Comparison of ENCODE assay signal across 18 cellular contexts in the genomic region with DNA sequence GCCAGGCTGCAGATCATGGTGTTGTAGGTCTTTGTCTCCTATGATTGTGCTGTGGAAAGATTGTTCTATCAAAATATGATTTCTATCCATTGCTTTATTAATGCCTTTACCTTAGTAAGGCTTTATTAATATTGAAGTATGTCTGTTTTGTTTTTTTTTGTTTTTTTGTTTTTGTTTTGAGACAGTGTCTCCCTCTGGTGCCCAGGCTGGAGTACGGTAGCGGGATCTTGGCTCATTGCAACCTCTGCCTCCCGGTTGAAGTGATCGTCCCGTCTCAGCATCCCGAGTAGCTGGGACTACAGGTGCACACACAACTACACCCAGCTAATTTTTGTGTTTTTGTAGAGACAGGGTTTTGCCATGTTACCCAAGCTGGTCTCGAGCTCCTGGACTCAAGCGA. TPM values are rescaled to one million over a fixed set of nuclear protein-coding genes. Genes with fewer than 3 reads are reported as not detected.
DNase-seq lines count a peak whose midpoint lies in the region; ATAC-seq, FAIRE-seq and TF ChIP-seq lines count a peak whose summit lies in the region.
"Had no signal": no experiment of that assay in that cellular context is flagged by ENCODE, and none has a peak within 500 bp of the region (broad histone marks: within the 10 kb centered on the region; RNA-seq: fewer than 3 reads in every experiment).

No MANE protein-coding gene starts in this region.

- peaks cover 2% of the 10 kb centered on the region for H3K36me3 ChIP-seq in BJ (ENCODE audit: control insufficient read depth, insufficient read depth, low read length)
- H3K36me3 ChIP-seq in HEK293 (ENCODE audit: control insufficient read depth in 2 of 2, insufficient read depth in 1 of 2, low read length in 2 of 2) = peaks cover 4 to 11% of the 10 kb centered on the region in 2 experiments; a peak in 2 of 3 replicates
- H3K36me3 ChIP-seq in K562 (ENCODE audit: control insufficient read depth, insufficient read depth, low read length) = peaks cover 2% of the 10 kb centered on the region; the same call in 2 of the 3 replicates

- H3K4me3 ChIP-seq in BJ (ENCODE audit: low read depth, low read length) (no peak overlapping the region), HEK293 (ENCODE audit: low read depth, low read length) (no peak overlapping the region), K562 (no peak overlapping the region)
- H3K4me3 ChIP-seq: SJSA1 had no signal

- no peaks in the 10 kb centered on the region for H3K27me3 Mint-ChIP-seq in natural killer cell treated with Interleukin-12 subunit alpha and Interleukin-12 subunit beta and Interleukin-15 and Interleukin-18, amount 100 ng/mL, for 72 hours
- H3K27me3 Mint-ChIP-seq: activated naive CD4-positive, alpha-beta T cell treated with anti-CD3 and anti-CD28 coated beads, Interleukin-2, amount 50 U/mL, for 24 hours; stimulated activated naive CD8-positive, alpha-beta T cell treated with anti-CD3 and anti-CD28 coated beads, Interleukin-15, Interleukin-2, amounts not matched to agents 100 ng/mL and 50 ng/mL, for 24 hours had no signal

- H3K4me2 ChIP-seq in K562 (ENCODE audit: insufficient read depth, low read length) = no peak overlapping the region

- H3K79me2 ChIP-seq in K562 (ENCODE audit: control insufficient read depth, insufficient read depth, low read length) = no peaks in the 10 kb centered on the region

- intact Hi-C loops in K562 (cut with micrococcal nuclease) = loop anchor here (2.0 kb wide), 1 partner anchor 55 kb away; no protein-coding TSS in a partner anchor
- intact Hi-C loops in left colon (cut with DNase I, micrococcal nuclease) = no loop called here

- peak; percentile 80 for FAIRE-seq in K562 (lab: Jason Lieb, UNC)
- FAIRE-seq: islet of Langerhans had no signal

- peak; percentile 58 for ATAC-seq in K562
- ATAC-seq in left colon = peak; percentile 65
- ATAC-seq in natural killer cell treated with Interleukin-12 subunit alpha and Interleukin-12 subunit beta and Interleukin-15 and Interleukin-18, amount 100 ng/mL, for 72 hours = no peak
- ATAC-seq in HG03039 (IDR thresholded peaks at IDR 0.05; ENCODE audit: unreplicated experiment) = no peak
- ATAC-seq: sciatic nerve had no signal

- TF ChIP-seq RAD21 in K562 (CRISPR knock-in tag; conservative IDR thresholded peaks at IDR 0.05 in 1 of 2, IDR thresholded peaks at IDR 0.05 in 1 of 2) = peak; percentile 43 to 56

- H2AFZ ChIP-seq in K562 (ENCODE audit: low read depth, low read length) = peak overlapping the region; percentile 38; the same call in 1 of the 2 replicates

- no peak overlapping the region for H3K27ac Mint-ChIP-seq in natural killer cell treated with Interleukin-12 subunit alpha and Interleukin-12 subunit beta and Interleukin-15 and Interleukin-18, amount 100 ng/mL, for 72 hours
- H3K27ac Mint-ChIP-seq: activated naive CD4-positive, alpha-beta T cell treated with anti-CD3 and anti-CD28 coated beads, Interleukin-2, amount 50 U/mL, for 24 hours; stimulated activated naive CD8-positive, alpha-beta T cell treated with anti-CD3 and anti-CD28 coated beads, Interleukin-15, Interleukin-2, amounts not matched to agents 100 ng/mL and 50 ng/mL, for 24 hours had no signal

- H3K27ac ChIP-seq in HEK293 (ENCODE audit: extremely low read depth, low read depth, low read length) = no peak overlapping the region
- no peak overlapping the region for H3K27ac ChIP-seq in K562 (ENCODE audit: extremely low read depth, low read depth, low read length)
- H3K27ac ChIP-seq: SJSA1 had no signal

- H3K4me1 ChIP-seq in HEK293 (ENCODE audit: control insufficient read depth, insufficient read depth, low read length) (no peaks in the 10 kb centered on the region), K562 (replicated peaks in 1 of 2; ENCODE audit: control insufficient read depth in 2 of 2, insufficient read depth in 2 of 2, low read length in 2 of 2) (peaks cover 0 to 16% of the 10 kb centered on the region in 2 experiments; a peak in 2 of 5 replicates)
- H3K4me1 ChIP-seq: SJSA1 had no signal

- 25% methylated on average over 8 of the region's 8 CpGs for WGBS in K562 (ENCODE audit: insufficient coverage, low coverage, missing lambda C conversion rate)

- TF ChIP-seq CTCF in BJ (IDR thresholded peaks at IDR 0.05; ENCODE audit: insufficient read depth, low read depth, low read length) (peak; percentile 26), HEK293 (tag by site-specific recombination; IDR thresholded peaks at IDR 0.05) (peak; percentile 53), K562 (IDR thresholded peaks at IDR 0.05 in 2 of 3, conservative IDR thresholded peaks at IDR 0.05 in 1 of 3; ENCODE audit: insufficient read depth in 2 of 3, low read depth in 1 of 3, low read length in 3 of 3) (peak; percentile 42 to 67 (median 57))

- TF ChIP-seq POLR2A in K562 (conservative IDR thresholded peaks at IDR 0.05) = no peak

- DNase-seq in BJ (ENCODE audit: low read depth) (no peak), K562 (ENCODE audit: extremely low read depth in 1 of 4, low spot score in 3 of 4) (peak in 1 of 4 experiments; percentile 33), left colon (no peak), NCI-H524 treated with DMSO at 0.1 percent for 48 hours (lab: John Stamatoyannopoulos, UW) (no peak)
- DNase-seq in natural killer cell treated with Interleukin-12 subunit alpha and Interleukin-12 subunit beta and Interleukin-15 and Interleukin-18, amount 100 ng/mL, for 72 hours (ENCODE audit: low spot score) = no peak
- no peak for DNase-seq in activated T-cell treated with anti-CD3 and anti-CD28 coated beads, Interleukin-2, amount 50 U/mL, for 48 hours
- DNase-seq: activated CD8-positive, alpha-beta memory T cell treated with anti-CD3 and anti-CD28 coated beads, Interleukin-2, amount 50 U/mL, for 4 hours; cerebellar nuclear complex; KBM-7; NCI-H146; NCI-H774 had no signal

- H3K9me3 ChIP-seq in HEK293 (ENCODE audit: control insufficient read depth, insufficient read depth, low read depth, low read length) (no peaks in the 10 kb centered on the region), K562 (replicated peaks; ENCODE audit: control insufficient read depth, insufficient read depth, low read depth, low read length) (no peaks in the 10 kb centered on the region)
- H3K9me3 ChIP-seq: SJSA1 had no signal

- H3K36me3 Mint-ChIP-seq in natural killer cell treated with Interleukin-12 subunit alpha and Interleukin-12 subunit beta and Interleukin-15 and Interleukin-18, amount 100 ng/mL, for 72 hours = no peaks in the 10 kb centered on the region

- CTCF ChIA-PET in BJ (lab: Yijun Ruan, JAX) (interaction anchor here (0.6 kb wide), 1 partner anchor 17 kb away, joined by 3 read pairs; no protein-coding TSS in a partner anchor), HEK293 (lab: Yijun Ruan, JAX) (interaction anchor here (0.6 to 5.7 kb wide), 9 partner anchors 11 to 278 kb away, joined by 3 to 36 read pairs (median 4); a partner anchor contains a TSS), K562 (lab: Yijun Ruan, JAX; ENCODE audit: low intra/inter-chr PET ratio) (interaction anchor here (1.7 kb wide), 1 partner anchor 54 kb away, joined by 8 read pairs; a partner anchor contains a TSS)

- no peak overlapping the region for H3K9ac ChIP-seq in K562 (ENCODE audit: insufficient read depth in 1 of 2, low read depth in 2 of 2, low read length in 2 of 2)

- in situ Hi-C loops in K562 (cut with MboI) = no loop called here

- POLR2A ChIA-PET in BJ (lab: Charles Lee) = no interaction called here
- POLR2A ChIA-PET in HEK293 (lab: Yijun Ruan, JAX) = interaction anchor here (1.2 to 3.3 kb wide), 3 partner anchors 36 to 129 kb away, joined by 4 to 15 read pairs (median 4); no protein-coding TSS in a partner anchor
- POLR2A ChIA-PET in K562 (lab: Yijun Ruan, JAX) = interaction anchor here (0.6 to 0.9 kb wide), 2 partner anchors 24 to 41 kb away, joined by 3 to 5 read pairs; no protein-coding TSS in a partner anchor

- H3K27me3 ChIP-seq in BJ (ENCODE audit: control insufficient read depth, insufficient read depth, low read length) (no peaks in the 10 kb centered on the region), K562 (ENCODE audit: control insufficient read depth in 2 of 2, insufficient read depth in 2 of 2, low read length in 2 of 2) (peaks cover 11 to 12% of the 10 kb centered on the region in 2 experiments; a peak in 4 of 5 replicates)
- H3K27me3 ChIP-seq: SJSA1 had no signal

- H3K9me1 ChIP-seq in K562 (ENCODE audit: control insufficient read depth, insufficient read depth, low read length) = no peaks in the 10 kb centered on the region

- no peaks in the 10 kb centered on the region for H3K9me3 Mint-ChIP-seq in natural killer cell treated with Interleukin-12 subunit alpha and Interleukin-12 subunit beta and Interleukin-15 and Interleukin-18, amount 100 ng/mL, for 72 hours
- H3K9me3 Mint-ChIP-seq: activated naive CD4-positive, alpha-beta T cell treated with anti-CD3 and anti-CD28 coated beads, Interleukin-2, amount 50 U/mL, for 24 hours; stimulated activated naive CD8-positive, alpha-beta T cell treated with anti-CD3 and anti-CD28 coated beads, Interleukin-15, Interleukin-2, amounts not matched to agents 100 ng/mL and 50 ng/mL, for 24 hours had no signal

- H4K20me1 ChIP-seq in K562 (replicated peaks; ENCODE audit: control insufficient read depth, insufficient read depth, low read length) = no peaks in the 10 kb centered on the region

- no TSS peak for BruUV-seq in K562 (replicated peaks; lab: Mats Ljungman, UMichigan)

- H3K4me3 Mint-ChIP-seq in natural killer cell treated with Interleukin-12 subunit alpha and Interleukin-12 subunit beta and Interleukin-15 and Interleukin-18, amount 100 ng/mL, for 72 hours = no peak overlapping the region
- H3K4me3 Mint-ChIP-seq: activated naive CD4-positive, alpha-beta T cell treated with anti-CD3 and anti-CD28 coated beads, Interleukin-2, amount 50 U/mL, for 24 hours; stimulated activated naive CD8-positive, alpha-beta T cell treated with anti-CD3 and anti-CD28 coated beads, Interleukin-15, Interleukin-2, amounts not matched to agents 100 ng/mL and 50 ng/mL, for 24 hours had no signal

- H3K4me1 Mint-ChIP-seq in natural killer cell treated with Interleukin-12 subunit alpha and Interleukin-12 subunit beta and Interleukin-15 and Interleukin-18, amount 100 ng/mL, for 72 hours (ENCODE audit: low read depth in 2 of 2) = peaks cover 4 to 5% of the 10 kb centered on the region in 2 donors

- no peak for TF ChIP-seq EP300 in K562 (IDR thresholded peaks at IDR 0.05; ENCODE audit: low read length)

RNA-seq across cellular contexts. Expression of a gene that starts 7.7 kb away (rescaled TPM):
- polyA plus RNA-seq in BJ (2011; rRNA removed) = not detected in 2 replicates
- polyA minus RNA-seq in BJ (2011; rRNA and poly(A)+ RNA removed) = not detected in 2 replicates
- total RNA-seq in K562 (2011; cell fraction: chromatin; rRNA removed; ENCODE audit: low replicate concordance) = not detected in 2 replicates
- total RNA-seq in K562 (2011; cell fraction: nucleolus; rRNA removed) = not detected in 2 replicates
- not detected in 2 replicates for total RNA-seq in K562 (2011; cell fraction: nucleoplasm; rRNA removed)
- not detected in 2 replicates for total RNA-seq in K562 (2014; rRNA removed)
- total RNA-seq in K562 (2014; rRNA removed; fragmentation: Illumina TruSeq; extraction: Trizol) = not detected in 2 replicates
- total RNA-seq in K562 (2015; rRNA removed; fragmentation: Illumina TruSeq; extraction: Trizol) = not detected in 2 replicates
- not detected in 2 replicates for total RNA-seq in K562 (2021)
- not detected in 2 replicates for polyA plus RNA-seq in K562 (2011; rRNA removed)
- not detected in 2 replicates for polyA plus RNA-seq in K562 (2011; cell fraction: cytosol; rRNA removed)
- not detected in 2 replicates for polyA plus RNA-seq in K562 (2011; cell fraction: nucleus; rRNA removed)
- polyA plus RNA-seq in K562 (2012) = not detected in 2 replicates
- not detected in 2 replicates for polyA plus RNA-seq in K562 (2014; fragmentation: Illumina TruSeq; extraction: Trizol)
- not detected for polyA plus RNA-seq in K562 (2014; fragmentation: Nextera tagmentation; extraction: Ambion mirVana)
- not detected in 2 replicates for polyA plus RNA-seq in K562 (2014; rRNA removed)
- not detected in 2 replicates for polyA minus RNA-seq in K562 (2011; rRNA and poly(A)+ RNA removed)
- not detected in 2 replicates for polyA minus RNA-seq in K562 (2011; cell fraction: cytosol; rRNA and poly(A)+ RNA removed)
- not detected in 2 replicates for polyA minus RNA-seq in K562 (2011; cell fraction: nucleus; rRNA and poly(A)+ RNA removed)
- total RNA-seq in left colon = not detected
- total RNA-seq in natural killer cell treated with Interleukin-12 subunit alpha and Interleukin-12 subunit beta and Interleukin-15 and Interleukin-18, amount 100 ng/mL, for 72 hours = not detected
- total RNA-seq: sciatic nerve, SJSA1 had no signal

RNA-seq across cellular contexts. Expression of a gene that starts 31.2 kb away (rescaled TPM):
- polyA plus RNA-seq in BJ (2011; rRNA removed) (10.1 and 14.8 TPM in 2 replicates), K562 (2011; rRNA removed) (17.7 and 53.5 TPM in 2 replicates), K562 (2014; fragmentation: Illumina TruSeq; extraction: Trizol) (53.6 and 61.0 TPM in 2 replicates), K562 (2014; fragmentation: Nextera tagmentation; extraction: Ambion mirVana) (1 to 10 TPM; 1.7 to 3.9 TPM), K562 (2014; rRNA removed) (46.1 and 49.1 TPM in 2 replicates)
- polyA minus RNA-seq in BJ (2011; rRNA and poly(A)+ RNA removed) = 9.7 and 12.3 TPM in 2 replicates
- 85.7 and 122 TPM in 2 replicates for total RNA-seq in K562 (2011; cell fraction: chromatin; rRNA removed; ENCODE audit: low replicate concordance)
- total RNA-seq in K562 (2011; cell fraction: nucleolus; rRNA removed) = 58.7 and 72.8 TPM in 2 replicates
- total RNA-seq in K562 (2011; cell fraction: nucleoplasm; rRNA removed) = 73.1 and 75.7 TPM in 2 replicates
- total RNA-seq in K562 (2014; rRNA removed) (38.6 and 40.2 TPM in 2 replicates), K562 (2014; rRNA removed; fragmentation: Illumina TruSeq; extraction: Trizol) (17.2 and 21.8 TPM in 2 replicates), K562 (2015; rRNA removed; fragmentation: Illumina TruSeq; extraction: Trizol) (39.6 and 40.4 TPM in 2 replicates), K562 (2021) (79.7 and 86.1 TPM in 2 replicates), left colon (10 to 100 TPM; 25.4 to 40.3 TPM)
- 27.4 and 31.8 TPM in 2 replicates for polyA plus RNA-seq in K562 (2011; cell fraction: cytosol; rRNA removed)
- polyA plus RNA-seq in K562 (2011; cell fraction: nucleus; rRNA removed) = 122 and 124 TPM in 2 replicates
- polyA plus RNA-seq in K562 (2012) = 34.7 and 52.6 TPM in 2 replicates
- 14.1 and 14.6 TPM in 2 replicates for polyA minus RNA-seq in K562 (2011; rRNA and poly(A)+ RNA removed)
- polyA minus RNA-seq in K562 (2011; cell fraction: cytosol; rRNA and poly(A)+ RNA removed) = 23.5 and 24.0 TPM in 2 replicates
- polyA minus RNA-seq in K562 (2011; cell fraction: nucleus; rRNA and poly(A)+ RNA removed) = 18.7 and 33.0 TPM in 2 replicates
- total RNA-seq in natural killer cell treated with Interleukin-12 subunit alpha and Interleukin-12 subunit beta and Interleukin-15 and Interleukin-18, amount 100 ng/mL, for 72 hours = 100 to 1,000 TPM in 1 of 2 donors, 10 to 100 TPM in 1; 89.4 to 103 TPM

RNA-seq across cellular contexts. Expression of a gene that starts 53.6 kb away (rescaled TPM):
- polyA plus RNA-seq in BJ (2011; rRNA removed) (98.5 and 137 TPM in 2 replicates), K562 (2011; rRNA removed) (8.4 and 17.5 TPM in 2 replicates), K562 (2014; fragmentation: Illumina TruSeq; extraction: Trizol) (13.6 and 14.4 TPM in 2 replicates), K562 (2014; fragmentation: Nextera tagmentation; extraction: Ambion mirVana) (10 to 100 TPM in 1 of 2 experiments, 1 to 10 TPM in 1; 7.0 to 10.9 TPM), K562 (2014; rRNA removed) (14.3 and 16.2 TPM in 2 replicates)
- polyA minus RNA-seq in BJ (2011; rRNA and poly(A)+ RNA removed) = 39.1 and 73.8 TPM in 2 replicates
- total RNA-seq in K562 (2011; cell fraction: chromatin; rRNA removed; ENCODE audit: low replicate concordance) = 40.8 and 45.7 TPM in 2 replicates
- total RNA-seq in K562 (2011; cell fraction: nucleolus; rRNA removed) = 32.8 and 41.9 TPM in 2 replicates
- total RNA-seq in K562 (2011; cell fraction: nucleoplasm; rRNA removed) = 31.3 and 41.4 TPM in 2 replicates
- total RNA-seq in K562 (2014; rRNA removed) (13.1 and 15.6 TPM in 2 replicates), K562 (2014; rRNA removed; fragmentation: Illumina TruSeq; extraction: Trizol) (6.9 and 8.1 TPM in 2 replicates), K562 (2015; rRNA removed; fragmentation: Illumina TruSeq; extraction: Trizol) (10.8 and 12.4 TPM in 2 replicates), K562 (2021) (10.8 and 12.9 TPM in 2 replicates), left colon (100 to 1,000 TPM in 1 of 2 donors, 10 to 100 TPM in 1; 44.4 to 130 TPM)
- 15.3 and 17.9 TPM in 2 replicates for polyA plus RNA-seq in K562 (2011; cell fraction: cytosol; rRNA removed)
- 30.9 and 37.0 TPM in 2 replicates for polyA plus RNA-seq in K562 (2011; cell fraction: nucleus; rRNA removed)
- 14.7 and 23.9 TPM in 2 replicates for polyA plus RNA-seq in K562 (2012)
- polyA minus RNA-seq in K562 (2011; rRNA and poly(A)+ RNA removed) = 10.0 and 14.3 TPM in 2 replicates
- polyA minus RNA-seq in K562 (2011; cell fraction: cytosol; rRNA and poly(A)+ RNA removed) = 6.2 and 8.2 TPM in 2 replicates
- 6.2 and 11.0 TPM in 2 replicates for polyA minus RNA-seq in K562 (2011; cell fraction: nucleus; rRNA and poly(A)+ RNA removed)
- 100 to 1,000 TPM in 1 of 2 donors, 10 to 100 TPM in 1; 83.6 to 172 TPM for total RNA-seq in natural killer cell treated with Interleukin-12 subunit alpha and Interleukin-12 subunit beta and Interleukin-15 and Interleukin-18, amount 100 ng/mL, for 72 hours

RNA-seq across cellular contexts. Expression of a gene that starts 57.2 kb away (rescaled TPM):
- polyA plus RNA-seq in BJ (2011; rRNA removed) (0.28 and 0.38 TPM in 2 replicates), K562 (2011; rRNA removed) (29.4 and 33.9 TPM in 2 replicates), K562 (2014; fragmentation: Illumina TruSeq; extraction: Trizol) (22.6 and 25.9 TPM in 2 replicates), K562 (2014; fragmentation: Nextera tagmentation; extraction: Ambion mirVana) (1 to 10 TPM in 1 of 2 experiments, under 1 TPM in 1; 0.53 to 2.0 TPM), K562 (2014; rRNA removed) (37.6 and 37.7 TPM in 2 replicates)
- not detected in 2 replicates for polyA minus RNA-seq in BJ (2011; rRNA and poly(A)+ RNA removed)
- total RNA-seq in K562 (2011; cell fraction: chromatin; rRNA removed; ENCODE audit: low replicate concordance) = 29.9 and 77.4 TPM in 2 replicates
- total RNA-seq in K562 (2011; cell fraction: nucleolus; rRNA removed) = 79.4 and 80.4 TPM in 2 replicates
- total RNA-seq in K562 (2011; cell fraction: nucleoplasm; rRNA removed) = 61.0 and 61.7 TPM in 2 replicates
- total RNA-seq in K562 (2014; rRNA removed) (31.8 and 32.1 TPM in 2 replicates), K562 (2014; rRNA removed; fragmentation: Illumina TruSeq; extraction: Trizol) (9.2 and 10.7 TPM in 2 replicates), K562 (2015; rRNA removed; fragmentation: Illumina TruSeq; extraction: Trizol) (18.6 and 19.5 TPM in 2 replicates), K562 (2021) (26.6 and 28.6 TPM in 2 replicates), left colon (10 to 100 TPM; 21.2 to 45.6 TPM)
- 40.2 and 61.3 TPM in 2 replicates for polyA plus RNA-seq in K562 (2011; cell fraction: cytosol; rRNA removed)
- polyA plus RNA-seq in K562 (2011; cell fraction: nucleus; rRNA removed) = 111 and 177 TPM in 2 replicates
- 16.4 and 18.7 TPM in 2 replicates for polyA plus RNA-seq in K562 (2012)
- polyA minus RNA-seq in K562 (2011; rRNA and poly(A)+ RNA removed) = 18.4 and 22.7 TPM in 2 replicates
- polyA minus RNA-seq in K562 (2011; cell fraction: cytosol; rRNA and poly(A)+ RNA removed) = 16.1 and 22.7 TPM in 2 replicates
- 26.3 and 27.8 TPM in 2 replicates for polyA minus RNA-seq in K562 (2011; cell fraction: nucleus; rRNA and poly(A)+ RNA removed)
- 100 to 1,000 TPM in 1 of 2 donors, 10 to 100 TPM in 1; 99.4 to 107 TPM for total RNA-seq in natural killer cell treated with Interleukin-12 subunit alpha and Interleukin-12 subunit beta and Interleukin-15 and Interleukin-18, amount 100 ng/mL, for 72 hours

Comparison
In these comparisons a context has a peak if more than half of its experiments do, and no peak if none do; other contexts are left out.
1. ATAC-seq: peak in K562 (single experiment) and left colon (single experiment); none in natural killer cell treated with Interleukin-12 subunit alpha and Interleukin-12 subunit beta and Interleukin-15 and Interleukin-18, amount 100 ng/mL, for 72 hours (0 of 2) and HG03039 (single experiment).
2. Peak in every context shown above with its lines, with median percentiles within 50 percentile points of each other: CTCF ChIP-seq.